33 cellular contexts compared by ENCODE assay signal in genomic region chr4:58617226-58617625, GRCh38.
DNase-seq lines count a peak whose midpoint lies in the region; ATAC-seq, FAIRE-seq and TF ChIP-seq lines count a peak whose summit lies in the region.
"Had no signal": no experiment of that assay in that cellular context is flagged by ENCODE, and none has a peak within 500 bp of the region (broad histone marks: within the 10 kb centered on the region; RNA-seq: fewer than 3 reads in every experiment).

No MANE protein-coding gene starts in this region.

- in situ Hi-C loops in HepG2 (cut with HindIII; ENCODE audit: extremely low pct_ligation_motif_present, low pct_unique_long_range_greater_than_20kb), result no loop called here
- in situ Hi-C loops in K562 (cut with MboI), result no loop called here

- TF ChIP-seq CTCF in HepG2 (CRISPR knock-in tag; IDR thresholded peaks at IDR 0.05), result no peak
- no peak for TF ChIP-seq CTCF in right lobe of liver (IDR thresholded peaks at IDR 0.05)
- TF ChIP-seq CTCF in A549 (IDR thresholded peaks at IDR 0.05), result no peak
- TF ChIP-seq CTCF in K562 (IDR thresholded peaks at IDR 0.05 in 2 of 3, conservative IDR thresholded peaks at IDR 0.05 in 1 of 3; ENCODE audit: insufficient read depth in 2 of 3, low read depth in 1 of 3, low read length in 3 of 3), result no peak

- DNase-seq in HepG2 (ENCODE audit: low spot score) (no peak), right lobe of liver (no peak), A549 (ENCODE audit: low read depth in 1 of 2, low spot score in 1 of 2) (no peak), K562 (ENCODE audit: extremely low read depth in 1 of 4, low spot score in 3 of 4) (no peak), kidney tubule cell (ENCODE audit: low spot score) (peak; percentile 1), NCI-H2196 treated with DMSO at 0.1 percent for 48 hours (lab: John Stamatoyannopoulos, UW; ENCODE audit: unreplicated experiment) (no peak)
- DNase-seq: 8988T; ACHN; AML-193; BE2C; C1 segment of cervical spinal cord; Caco-2; Calu3; CD4-positive, alpha-beta memory T cell; CD4-positive, alpha-beta T cell; CD4-positive, CD25-positive, alpha-beta regulatory T cell; CD8-positive, alpha-beta memory T cell; CD8-positive, alpha-beta T cell; COR-L47; DMS 273 treated with DMSO at 0.1 percent for 48 hours; DMS153; DMS53; DMS79; DMS79 treated with DMSO at 0.1 percent for 48 hours; DND-41; EL had no signal

- BruUV-seq in HepG2 (replicated peaks; lab: Mats Ljungman, UMichigan), result no TSS peak
- no TSS peak for BruUV-seq in K562 (replicated peaks; lab: Mats Ljungman, UMichigan)

- CTCF ChIA-PET in HepG2 (lab: Yijun Ruan, JAX; ENCODE audit: low intra/inter-chr PET ratio, low total read pairs) (no interaction called here), A549 (lab: Yijun Ruan, JAX) (no interaction called here), K562 (lab: Yijun Ruan, JAX; ENCODE audit: low intra/inter-chr PET ratio) (no interaction called here)

- H3K27me3 ChIP-seq in HepG2 (ENCODE audit: control insufficient read depth in 1 of 2, insufficient read depth in 2 of 2, low read length in 2 of 2) (no peaks in the 10 kb centered on the region), right lobe of liver (no peaks in the 10 kb centered on the region), K562 (ENCODE audit: control insufficient read depth in 2 of 2, insufficient read depth in 2 of 2, low read length in 2 of 2) (no peaks in the 10 kb centered on the region)
- H3K27me3 ChIP-seq: BE2C; BLaER1; BLaER1 treated with 17β-estradiol and CSF1 and Interleukin-3, amounts not matched to agents 10 nM and 100 nM had no signal

- no peak overlapping the region for H3K27ac ChIP-seq in HepG2 (ENCODE audit: extremely low read length, insufficient read depth, low read length)
- no peak overlapping the region for H3K27ac ChIP-seq in right lobe of liver
- H3K27ac ChIP-seq in A549, result no peak overlapping the region
- H3K27ac ChIP-seq in K562 (ENCODE audit: extremely low read depth, low read depth, low read length), result no peak overlapping the region
- H3K27ac ChIP-seq: 22Rv1; BLaER1; BLaER1 treated with 17β-estradiol and CSF1 and Interleukin-3, amounts not matched to agents 10 nM and 100 nM; C4-2B had no signal

- TF ChIP-seq RAD21 in HepG2 (CRISPR knock-in tag; IDR thresholded peaks at IDR 0.05), result no peak
- TF ChIP-seq RAD21 in A549 (conservative IDR thresholded peaks at IDR 0.05 in 1 of 2, IDR thresholded peaks at IDR 0.05 in 1 of 2), result no peak
- no peak for TF ChIP-seq RAD21 in K562 (CRISPR knock-in tag; conservative IDR thresholded peaks at IDR 0.05 in 1 of 2, IDR thresholded peaks at IDR 0.05 in 1 of 2)

- H3K4me3 ChIP-seq in HepG2 (replicated peaks in 1 of 3; ENCODE audit: insufficient read depth in 1 of 3, low read depth in 2 of 3, low read length in 3 of 3) (no peak overlapping the region), right lobe of liver (no peak overlapping the region), A549 (no peak overlapping the region), K562 (no peak overlapping the region)
- H3K4me3 ChIP-seq: BLaER1; BLaER1 treated with 17β-estradiol and CSF1 and Interleukin-3, amounts not matched to agents 10 nM and 100 nM had no signal

- 0% methylated on average over 2 of the region's 2 CpGs for WGBS in HepG2 (ENCODE audit: low lambda C conversion rate)
- 47% methylated on average over 2 of the region's 2 CpGs for WGBS in right lobe of liver (ENCODE audit: insufficient coverage, low coverage, low lambda C conversion rate, missing lambda C conversion rate)
- WGBS in A549 (ENCODE audit: missing lambda C conversion rate), result 18% methylated on average over 2 of the region's 2 CpGs
- WGBS in K562 (ENCODE audit: insufficient coverage, low coverage, missing lambda C conversion rate), result 0% methylated on average over 2 of the region's 2 CpGs

- intact Hi-C loops in HepG2 (cut with micrococcal nuclease; ENCODE audit: unreplicated experiment), result no loop called here
- intact Hi-C loops in right lobe of liver (cut with DNase I), result no loop called here
- intact Hi-C loops in K562 (cut with micrococcal nuclease), result no loop called here

- H3K4me2 ChIP-seq in HepG2 (ENCODE audit: low read depth, low read length), result no peak overlapping the region
- no peak overlapping the region for H3K4me2 ChIP-seq in A549
- H3K4me2 ChIP-seq in K562 (ENCODE audit: insufficient read depth, low read length), result no peak overlapping the region
- H3K4me2 ChIP-seq: BLaER1; BLaER1 treated with 17β-estradiol and CSF1 and Interleukin-3, amounts not matched to agents 10 nM and 100 nM had no signal

- POLR2A ChIA-PET in HepG2 (lab: Yijun Ruan, JAX), result no interaction called here
- POLR2A ChIA-PET in A549 (lab: Yijun Ruan, JAX), result no interaction called here
- POLR2A ChIA-PET in K562 (lab: Yijun Ruan, JAX), result no interaction called here

- FAIRE-seq in HepG2 (lab: Jason Lieb, UNC) (no peak), A549 (lab: Jason Lieb, UNC) (no peak), K562 (lab: Jason Lieb, UNC) (no peak)
- FAIRE-seq: D721Med had no signal

- H3K36me3 ChIP-seq in HepG2 (replicated peaks in 1 of 2; ENCODE audit: control insufficient read depth in 1 of 2, insufficient read depth in 2 of 2, low read length in 2 of 2), result no peaks in the 10 kb centered on the region
- H3K36me3 ChIP-seq in right lobe of liver, result no peaks in the 10 kb centered on the region
- no peaks in the 10 kb centered on the region for H3K36me3 ChIP-seq in K562 (ENCODE audit: control insufficient read depth, insufficient read depth, low read length)
- H3K36me3 ChIP-seq: BE2C; BLaER1; BLaER1 treated with 17β-estradiol and CSF1 and Interleukin-3, amounts not matched to agents 10 nM and 100 nM had no signal

- H3K9me3 ChIP-seq in HepG2 (ENCODE audit: low read length) (peaks cover 35% of the 10 kb centered on the region), right lobe of liver (no peaks in the 10 kb centered on the region), A549 (no peaks in the 10 kb centered on the region), K562 (replicated peaks; ENCODE audit: control insufficient read depth, insufficient read depth, low read depth, low read length) (0 out of 2 replicates have a peak, but pooled peaks cover 2% of the 10 kb centered on the region)
- H3K9me3 ChIP-seq: BE2C, Caco-2 had no signal

- no peak for TF ChIP-seq POLR2A in HepG2 (IDR thresholded peaks at IDR 0.05; ENCODE audit: insufficient read depth in 1 of 2, low read depth in 2 of 2, low read length in 2 of 2)
- TF ChIP-seq POLR2A in right lobe of liver (IDR thresholded peaks at IDR 0.05), result no peak
- no peak for TF ChIP-seq POLR2A in A549 (IDR thresholded peaks at IDR 0.05; ENCODE audit: low read length)
- no peak for TF ChIP-seq POLR2A in K562 (conservative IDR thresholded peaks at IDR 0.05)

- H2AFZ ChIP-seq in HepG2 (ENCODE audit: low read length), result no peak overlapping the region
- no peak overlapping the region for H2AFZ ChIP-seq in K562 (ENCODE audit: low read depth, low read length)

- TF ChIP-seq EP300 in HepG2 (IDR thresholded peaks at IDR 0.05; ENCODE audit: low read depth in 2 of 2, low read length in 2 of 2) (no peak), HepG2 (CRISPR knock-in tag; IDR thresholded peaks at IDR 0.05; ENCODE audit: borderline replicate concordance) (no peak), A549 (IDR thresholded peaks at IDR 0.05) (no peak), K562 (IDR thresholded peaks at IDR 0.05; ENCODE audit: low read length) (no peak)

- ATAC-seq in HepG2 (no peak), right lobe of liver (no peak), A549 (no peak), K562 (no peak), GM18873 (IDR thresholded peaks at IDR 0.05; ENCODE audit: low FRiP score, unreplicated experiment) (no peak), GM19467 (IDR thresholded peaks at IDR 0.05; ENCODE audit: unreplicated experiment) (no peak)
- ATAC-seq: CD8-positive, alpha-beta T cell had no signal

- H3K79me2 ChIP-seq in HepG2 (ENCODE audit: insufficient read depth, low read length), result no peaks in the 10 kb centered on the region
- H3K79me2 ChIP-seq in K562 (ENCODE audit: control insufficient read depth, insufficient read depth, low read length), result no peaks in the 10 kb centered on the region

- no peak overlapping the region for H3K9ac ChIP-seq in HepG2 (ENCODE audit: insufficient read depth, low read depth, low read length)
- H3K9ac ChIP-seq in K562 (ENCODE audit: insufficient read depth in 1 of 2, low read depth in 2 of 2, low read length in 2 of 2), result no peak overlapping the region
- H3K9ac ChIP-seq: BLaER1; BLaER1 treated with 17β-estradiol and CSF1 and Interleukin-3, amounts not matched to agents 10 nM and 100 nM had no signal

- H3K4me1 ChIP-seq in HepG2 (ENCODE audit: insufficient read depth, low read length) (no peaks in the 10 kb centered on the region), right lobe of liver (no peaks in the 10 kb centered on the region), A549 (no peaks in the 10 kb centered on the region), K562 (replicated peaks in 1 of 2; ENCODE audit: control insufficient read depth in 2 of 2, insufficient read depth in 2 of 2, low read length in 2 of 2) (no peaks in the 10 kb centered on the region)
- H3K4me1 ChIP-seq: BE2C; BLaER1; BLaER1 treated with 17β-estradiol and CSF1 and Interleukin-3, amounts not matched to agents 10 nM and 100 nM; Caco-2 had no signal

- H4K20me1 ChIP-seq in HepG2 (ENCODE audit: insufficient read depth, low read length), result no peaks in the 10 kb centered on the region
- no peaks in the 10 kb centered on the region for H4K20me1 ChIP-seq in K562 (replicated peaks; ENCODE audit: control insufficient read depth, insufficient read depth, low read length)
- H4K20me1 ChIP-seq: BLaER1; BLaER1 treated with 17β-estradiol and CSF1 and Interleukin-3, amounts not matched to agents 10 nM and 100 nM had no signal

- H3K9me1 ChIP-seq in K562 (ENCODE audit: control insufficient read depth, insufficient read depth, low read length), result no peaks in the 10 kb centered on the region

TF ChIP-seq in HepG2, 621 proteins besides CTCF, POLR2A, EP300 and RAD21 (continues in another document):
- TF ChIP-seq ZNF761 (CRISPR knock-in tag; conservative IDR thresholded peaks at IDR 0.05), result no peak
- TF ChIP-seq RAD51 (IDR thresholded peaks at IDR 0.05; ENCODE audit: borderline replicate concordance), result peak; percentile 57; the same call in 1 of the 2 replicates
- TF ChIP-seq ZNF850 (CRISPR knock-in tag; conservative IDR thresholded peaks at IDR 0.05), result no peak
- TF ChIP-seq ZNF496 (CRISPR knock-in tag; IDR thresholded peaks at IDR 0.05; ENCODE audit: insufficient replicate concordance), result no peak

TF ChIP-seq in A549, 52 proteins besides CTCF, POLR2A, EP300 and RAD21 (continues in another document):
- no peak for TF ChIP-seq ESRRA (IDR thresholded peaks at IDR 0.05; ENCODE audit: borderline replicate concordance, low read length)

TF ChIP-seq in K562, 482 proteins besides CTCF, POLR2A, EP300 and RAD21 (continues in another document):
- TF ChIP-seq PHF8 (IDR thresholded peaks at IDR 0.05; ENCODE audit: borderline replicate concordance, low read length) (no peak), NFE2L1 (tag; IDR thresholded peaks at IDR 0.05; ENCODE audit: borderline replicate concordance, low read depth) (no peak)

Comparison
In these comparisons a context has a peak if more than half of its experiments do, and no peak if none do; other contexts are left out.
1. Of the 241 proteins assayed by ChIP-seq in both HepG2 and K562: peak only in HepG2: RAD51; only in K562: TFE3; in both: none; in neither: 239.